ENCODE assay signal across 8 cellular contexts in the genomic region with DNA sequence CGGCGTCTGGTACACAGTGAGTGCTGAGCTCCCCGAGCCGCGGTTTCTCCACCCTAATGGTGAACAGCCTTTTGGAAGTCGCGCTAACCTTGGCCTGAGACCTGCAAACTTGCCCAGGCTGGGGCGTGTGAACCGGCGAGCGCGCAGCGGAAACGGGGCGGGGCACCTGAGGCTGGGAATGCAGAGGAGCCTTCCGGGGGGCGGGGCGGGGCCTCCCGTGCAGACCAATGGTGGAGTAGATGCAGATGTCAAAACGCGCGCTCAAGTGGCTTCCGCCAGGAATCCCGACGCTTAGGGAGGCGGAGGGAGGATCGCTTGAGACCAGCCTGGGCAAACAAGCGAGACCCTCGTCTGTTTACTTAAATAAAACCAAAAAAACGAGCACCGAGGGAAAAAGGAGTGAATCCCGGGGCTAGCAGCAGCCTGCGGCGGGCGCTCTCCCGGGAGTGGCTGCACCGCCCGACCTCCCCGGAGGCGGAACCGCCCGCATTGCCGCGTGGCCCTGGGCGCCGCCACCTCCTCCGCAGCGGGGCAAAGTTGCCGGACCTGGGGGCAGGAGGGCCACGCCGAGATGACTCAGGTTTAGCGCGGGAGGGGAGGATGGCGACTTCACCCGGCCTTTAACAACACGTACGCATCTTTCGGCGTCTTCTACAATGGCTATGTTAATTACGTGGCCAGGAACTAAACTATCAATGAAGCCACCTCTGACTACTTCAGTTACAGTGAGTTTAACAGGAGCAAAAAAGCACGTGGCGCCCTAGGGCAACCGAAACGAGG. TPM values are rescaled to one million over a fixed set of nuclear protein-coding genes. Genes with fewer than 3 reads are reported as not detected.
DNase-seq lines count a peak whose midpoint lies in the region; ATAC-seq and TF ChIP-seq lines count a peak whose summit lies in the region.

No MANE protein-coding gene starts in this region.

- peaks cover 20 to 35% (median 28%) of the 10 kb centered on the region in 4 donors for H3K4me1 ChIP-seq in liver (ENCODE audit: control insufficient read depth in 4 of 4, insufficient read depth in 4 of 4, low read length in 3 of 4)

- H3K9me3 Mint-ChIP-seq in dendritic cell treated with granulocyte-macrophage colony-stimulating factor and Interleukin-4, amounts not matched to agents 40 ng/mL and 50 ng/mL, for 4 days = no peaks in the 10 kb centered on the region

- DNase-seq in CD1c-positive myeloid dendritic cell (ENCODE audit: extremely low spot score) (peak; percentile 93), NCI-H526 treated with DMSO at 0.1 percent for 48 hours (lab: John Stamatoyannopoulos, UW) (peak; percentile 90)
- DNase-seq in activated CD4-positive, alpha-beta T cell treated with anti-CD3 and anti-CD28 coated beads for 48 hours = peak; percentile 98
- peak; percentile 94 for DNase-seq in stimulated activated CD4-positive, alpha-beta T cell treated with anti-CD3 and anti-CD28 coated beads, Interleukin-4, amount 100 ng/mL, for 24 hours

- no peaks in the 10 kb centered on the region for H3K36me3 ChIP-seq in liver (ENCODE audit: control insufficient read depth in 4 of 4, insufficient read depth in 3 of 4, low read depth in 1 of 4, low read length in 3 of 4)

- TF ChIP-seq CTCF in liver (IDR thresholded peaks at IDR 0.05; ENCODE audit: low read depth, low read length, missing input control) = no peak

- H3K4me1 Mint-ChIP-seq in dendritic cell treated with granulocyte-macrophage colony-stimulating factor and Interleukin-4, amounts not matched to agents 40 ng/mL and 50 ng/mL, for 4 days (ENCODE audit: low read depth) = peaks cover 40% of the 10 kb centered on the region

- WGBS in liver = under 1% methylated on average over 64 of the region's 64 CpGs

- peak; percentile 49 for ATAC-seq in GM19397 (IDR thresholded peaks at IDR 0.05; ENCODE audit: unreplicated experiment)
- peak; percentile 48 for ATAC-seq in HG03521 (IDR thresholded peaks at IDR 0.05; ENCODE audit: unreplicated experiment)

- H3K27me3 ChIP-seq in liver (ENCODE audit: control insufficient read depth in 4 of 4, insufficient read depth in 4 of 4, low read length in 3 of 4) = no peaks in the 10 kb centered on the region

- H3K4me3 Mint-ChIP-seq in dendritic cell treated with granulocyte-macrophage colony-stimulating factor and Interleukin-4, amounts not matched to agents 40 ng/mL and 50 ng/mL, for 4 days = peak overlapping the region; percentile 99

- H3K4me3 ChIP-seq in liver (ENCODE audit: low read depth in 1 of 3, low read length in 3 of 3) = peak overlapping the region; percentile 55 to 65 (median 57)

- peaks cover 6% of the 10 kb centered on the region for H3K36me3 Mint-ChIP-seq in dendritic cell treated with granulocyte-macrophage colony-stimulating factor and Interleukin-4, amounts not matched to agents 40 ng/mL and 50 ng/mL, for 4 days (ENCODE audit: low read depth)

- peak overlapping the region; percentile 87 for H3K27ac Mint-ChIP-seq in dendritic cell treated with granulocyte-macrophage colony-stimulating factor and Interleukin-4, amounts not matched to agents 40 ng/mL and 50 ng/mL, for 4 days

- H3K27ac ChIP-seq in liver (ENCODE audit: low read depth in 1 of 2, low read length in 2 of 2) = peak overlapping the region; percentile 81 to 88

- no peaks in the 10 kb centered on the region for H3K9me3 ChIP-seq in liver (ENCODE audit: control insufficient read depth in 4 of 4, low read length in 3 of 4)

- intact Hi-C loops in dendritic cell treated with granulocyte-macrophage colony-stimulating factor and Interleukin-4, amounts not matched to agents 40 ng/mL and 50 ng/mL, for 4 days (cut with micrococcal nuclease) = loop anchor here (5.0 to 10.0 kb wide), 2 partner anchors 547 to 694 kb away; partner anchors contain the start of gene PDIA6

- peak in 1 of 2 donors; percentile 42 for TF ChIP-seq RAD21 in liver (IDR thresholded peaks at IDR 0.05)

- peak overlapping the region in 1 of 2 donors; percentile 53 for H3K9ac ChIP-seq in liver (ENCODE audit: low read depth in 1 of 2, low read length in 2 of 2)

- peaks cover 8% of the 10 kb centered on the region for H3K27me3 Mint-ChIP-seq in dendritic cell treated with granulocyte-macrophage colony-stimulating factor and Interleukin-4, amounts not matched to agents 40 ng/mL and 50 ng/mL, for 4 days

TF ChIP-seq in liver, 16 proteins besides CTCF, POLR2A, EP300 and RAD21:
- TF ChIP-seq HNF4G (IDR thresholded peaks at IDR 0.05) (peak; percentile 42), RXRA (IDR thresholded peaks at IDR 0.05) (peak; percentile 63 to 73), NR2F2 (IDR thresholded peaks at IDR 0.05) (no peak), REST (IDR thresholded peaks at IDR 0.05) (no peak), HNF4A (conservative IDR thresholded peaks at IDR 0.05) (peak; percentile 79 to 88), TAF1 (conservative IDR thresholded peaks at IDR 0.05) (peak; percentile 36), JUND (IDR thresholded peaks at IDR 0.05) (peak in 1 of 2 donors; percentile 3), EGR1 (IDR thresholded peaks at IDR 0.05; ENCODE audit: low read depth in 2 of 2) (peak; percentile 27 to 51), FOXA2 (IDR thresholded peaks at IDR 0.05) (no peak), MAX (IDR thresholded peaks at IDR 0.05) (peak; percentile 29), GABPA (IDR thresholded peaks at IDR 0.05 in 1 of 2, conservative IDR thresholded peaks at IDR 0.05 in 1 of 2) (peak; percentile 59 to 84), YY1 (IDR thresholded peaks at IDR 0.05) (peak; percentile 78), SP1 (IDR thresholded peaks at IDR 0.05) (peak; percentile 82), FOXA1 (IDR thresholded peaks at IDR 0.05) (no peak)
- TF ChIP-seq, protein P1, sequence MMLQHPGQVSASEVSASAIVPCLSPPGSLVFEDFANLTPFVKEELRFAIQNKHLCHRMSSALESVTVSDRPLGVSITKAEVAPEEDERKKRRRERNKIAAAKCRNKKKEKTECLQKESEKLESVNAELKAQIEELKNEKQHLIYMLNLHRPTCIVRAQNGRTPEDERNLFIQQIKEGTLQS (IDR thresholded peaks at IDR 0.05) = no peak
- TF ChIP-seq, protein P2, sequence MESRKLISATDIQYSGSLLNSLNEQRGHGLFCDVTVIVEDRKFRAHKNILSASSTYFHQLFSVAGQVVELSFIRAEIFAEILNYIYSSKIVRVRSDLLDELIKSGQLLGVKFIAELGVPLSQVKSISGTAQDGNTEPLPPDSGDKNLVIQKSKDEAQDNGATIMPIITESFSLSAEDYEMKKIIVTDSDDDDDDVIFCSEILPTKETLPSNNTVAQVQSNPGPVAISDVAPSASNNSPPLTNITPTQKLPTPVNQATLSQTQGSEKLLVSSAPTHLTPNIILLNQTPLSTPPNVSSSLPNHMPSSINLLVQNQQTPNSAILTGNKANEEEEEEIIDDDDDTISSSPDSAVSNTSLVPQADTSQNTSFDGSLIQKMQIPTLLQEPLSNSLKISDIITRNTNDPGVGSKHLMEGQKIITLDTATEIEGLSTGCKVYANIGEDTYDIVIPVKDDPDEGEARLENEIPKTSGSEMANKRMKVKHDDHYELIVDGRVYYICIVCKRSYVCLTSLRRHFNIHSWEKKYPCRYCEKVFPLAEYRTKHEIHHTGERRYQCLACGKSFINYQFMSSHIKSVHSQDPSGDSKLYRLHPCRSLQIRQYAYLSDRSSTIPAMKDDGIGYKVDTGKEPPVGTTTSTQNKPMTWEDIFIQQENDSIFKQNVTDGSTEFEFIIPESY (IDR thresholded peaks at IDR 0.05) = no peak

RNA-seq across cellular contexts. Expression of gene RRM2, which starts 2.2 kb away (rescaled TPM):
- 100 to 1,000 TPM in 1 of 2 donors, 1 to 10 TPM in 1; 4.4 to 124 TPM for total RNA-seq in liver
- 10 to 100 TPM in 1 of 2 donors, 1 to 10 TPM in 1; 3.9 to 32.7 TPM for polyA plus RNA-seq in liver

RNA-seq across cellular contexts. Expression of gene CYS1, which starts 40.1 kb away (rescaled TPM):
- 1 to 10 TPM; 1.3 to 4.1 TPM for total RNA-seq in liver
- polyA plus RNA-seq in liver = under 1 TPM; 0.07 to 0.72 TPM

Comparison
In these comparisons a context has a peak if more than half of its experiments do, and no peak if none do; other contexts are left out.
1. Peak in every context shown above with its lines: DNase-seq, ATAC-seq, H3K4me3 ChIP-seq and H3K27ac ChIP-seq.